9 cellular contexts compared by ENCODE assay signal in the genomic region with DNA sequence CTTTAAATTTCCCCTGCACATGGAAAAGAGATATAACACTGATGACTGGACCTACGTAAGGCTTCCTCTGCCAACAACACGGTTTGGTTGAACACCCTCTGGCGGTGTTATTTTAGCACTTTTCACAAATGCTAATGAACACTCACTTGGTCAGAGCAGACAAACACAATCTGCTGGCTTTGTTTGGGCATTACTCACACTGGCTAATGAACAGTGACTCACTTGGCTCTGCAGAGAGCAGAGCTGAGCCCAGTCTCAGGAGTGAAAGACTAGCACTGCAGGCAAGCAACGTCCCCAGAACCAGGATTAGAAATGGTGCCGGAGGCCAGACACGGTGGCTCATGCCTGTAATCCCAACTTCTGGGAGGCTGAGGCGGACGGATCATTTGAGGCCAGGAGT.
DNase-seq lines count a peak whose midpoint lies in the region; ATAC-seq and TF ChIP-seq lines count a peak whose summit lies in the region.
"Had no signal": no experiment of that assay in that cellular context is flagged by ENCODE, and none has a peak within 500 bp of the region (broad histone marks: within the 10 kb centered on the region; RNA-seq: fewer than 3 reads in every experiment).

No MANE protein-coding gene starts in this region.

- H3K9me3 ChIP-seq in PC-9 (ENCODE audit: insufficient read depth, low read depth), result no peaks in the 10 kb centered on the region

- no peaks in the 10 kb centered on the region for H3K36me3 ChIP-seq in PC-9 (ENCODE audit: low read depth)

- no peak for ATAC-seq in GM21723 (IDR thresholded peaks at IDR 0.05; ENCODE audit: unreplicated experiment)
- no peak for ATAC-seq in HG03045 (IDR thresholded peaks at IDR 0.05; ENCODE audit: unreplicated experiment)

- H3K9me2 ChIP-seq in PC-9 (ENCODE audit: insufficient read depth), result no peaks in the 10 kb centered on the region

- H3K79me2 ChIP-seq in PC-9 (ENCODE audit: low read depth), result no peaks in the 10 kb centered on the region

- H3K27me3 ChIP-seq in PC-9 (ENCODE audit: insufficient read depth, low read depth), result no peaks in the 10 kb centered on the region

- peaks cover 13% of the 10 kb centered on the region for H3F3A ChIP-seq in PC-9 (ENCODE audit: insufficient read depth, low read depth)

- peak overlapping the region; percentile 33; the same call in 1 of the 2 replicates for H3K27ac ChIP-seq in PC-9
- H3K27ac ChIP-seq: SK-N-MC had no signal

- CTCF ChIA-PET in PC-9 (lab: Charles Lee), result interaction anchor here (0.7 to 1.2 kb wide), 2 partner anchors 9 to 200 kb away, joined by 4 read pairs; no protein-coding TSS in a partner anchor

- H4K20me1 ChIP-seq in PC-9 (ENCODE audit: insufficient read depth), result no peaks in the 10 kb centered on the region

- peak; percentile 51 for TF ChIP-seq CTCF in PC-9 (conservative IDR thresholded peaks at IDR 0.05)
- no peak for TF ChIP-seq CTCF in epithelial cell of proximal tubule (conservative IDR thresholded peaks at IDR 0.05; ENCODE audit: low read depth, low read length)

- DNase-seq in C1 segment of cervical spinal cord (lab: John Stamatoyannopoulos, UW), result peak in 8 of 14 donors; percentile 13 to 74 (median 34)
- DNase-seq in PC-9, result peak; percentile 75 to 89
- DNase-seq in epithelial cell of proximal tubule (ENCODE audit: low read depth), result peak; percentile 81
- peak; percentile 46 for DNase-seq in midbrain (lab: John Stamatoyannopoulos, UW)
- DNase-seq in KG1 (lab: John Stamatoyannopoulos, UW), result no peak
- no peak for DNase-seq in activated CD4-positive, alpha-beta T cell treated with anti-CD3 and anti-CD28 coated beads for 48 hours

- H2AFZ ChIP-seq in PC-9, result no peak overlapping the region

- H3K4me3 ChIP-seq in PC-9, result no peak overlapping the region
- H3K4me3 ChIP-seq in epithelial cell of proximal tubule (ENCODE audit: low read depth, low read length), result no peak overlapping the region
- H3K4me3 ChIP-seq: SK-N-MC had no signal

- intact Hi-C loops in PC-9 (cut with micrococcal nuclease; ENCODE audit: unreplicated experiment), result loop anchor here (1.0 to 2.0 kb wide), 2 partner anchors 81 to 115 kb away; no protein-coding TSS in a partner anchor

- H3K4me1 ChIP-seq in PC-9 (replicated peaks; ENCODE audit: insufficient read depth), result peaks cover 28% of the 10 kb centered on the region

- POLR2A ChIA-PET in PC-9 (lab: Charles Lee; ENCODE audit: unreplicated experiment), result no interaction called here

- 0 out of 2 replicates have a peak overlapping the region, but pooled peaks have one; percentile 26 for H3K4me2 ChIP-seq in PC-9

- no TSS peak for BruUV-seq in PC-9 (replicated peaks; lab: Mats Ljungman, UMichigan)

Comparison
In these comparisons a context has a peak if more than half of its experiments do, and no peak if none do; other contexts are left out.
1. DNase-seq: peak in C1 segment of cervical spinal cord (8 of 14), PC-9 (2 of 2), epithelial cell of proximal tubule (single experiment) and midbrain (single experiment); none in KG1 (single experiment) and activated CD4-positive, alpha-beta T cell treated with anti-CD3 and anti-CD28 coated beads for 48 hours (single experiment).